ENCODE assay signal across 18 cellular contexts in the genomic region with DNA sequence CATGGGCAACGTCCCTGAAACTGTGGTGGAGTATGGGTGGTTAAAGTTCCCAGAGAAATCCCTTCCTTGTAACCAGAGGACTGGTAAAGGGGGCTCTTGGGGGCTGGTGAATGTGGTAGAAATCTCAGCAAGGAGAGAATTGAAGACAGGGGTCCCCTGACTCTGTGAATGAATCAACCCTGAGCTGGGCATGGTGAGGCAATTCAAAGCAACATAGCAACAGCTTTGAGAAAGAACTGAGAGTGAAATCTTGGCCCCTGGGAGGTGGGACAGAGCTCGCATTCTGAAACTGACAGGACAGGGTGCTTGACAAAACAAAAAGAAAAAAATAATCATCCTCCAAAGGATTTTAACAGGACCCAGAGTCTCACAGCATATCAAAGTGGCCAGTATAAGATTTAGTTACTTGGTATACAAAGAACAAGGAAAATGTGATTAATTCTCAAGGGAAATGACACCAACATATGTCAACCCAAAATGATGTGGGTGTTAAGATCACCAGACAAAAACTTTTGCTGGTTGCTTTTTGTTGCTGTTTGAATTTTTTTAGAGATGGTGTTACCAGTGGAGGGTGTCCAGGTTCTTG. TPM values are rescaled to one million over a fixed set of nuclear protein-coding genes. Genes with fewer than 3 reads are reported as not detected.
DNase-seq lines count a peak whose midpoint lies in the region; ATAC-seq, FAIRE-seq and TF ChIP-seq lines count a peak whose summit lies in the region.
"Had no signal": no experiment of that assay in that cellular context is flagged by ENCODE, and none has a peak within 500 bp of the region (broad histone marks: within the 10 kb centered on the region; RNA-seq: fewer than 3 reads in every experiment).

No MANE protein-coding gene starts in this region.

- peak; percentile 72 for ATAC-seq in activated CD8-positive, alpha-beta T cell treated with anti-CD3 and anti-CD28 coated beads for 36 hours
- ATAC-seq in activated CD8-positive, alpha-beta T cell treated with anti-CD3 and anti-CD28 coated beads, Interleukin-2, amount 10 ng/mL, durations not matched to agents 7 days and 5 days, result no peak
- ATAC-seq in natural killer cell (peak; percentile 86 to 95 (median 91)), HG03342 (IDR thresholded peaks at IDR 0.05; ENCODE audit: unreplicated experiment) (no peak), HG02588 (IDR thresholded peaks at IDR 0.05; ENCODE audit: unreplicated experiment) (no peak)
- ATAC-seq: A549, PC-3 had no signal

- POLR2A ChIA-PET in activated CD8-positive, alpha-beta T cell treated with anti-CD3 and anti-CD28 coated beads for 36 hours (lab: Charles Lee), result interaction anchor here (0.6 to 1.2 kb wide), 4 partner anchors 10 to 88 kb away, joined by 3 to 6 read pairs (median 4); no protein-coding TSS in a partner anchor
- POLR2A ChIA-PET in activated CD8-positive, alpha-beta T cell treated with anti-CD3 and anti-CD28 coated beads, Interleukin-2, amount 10 ng/mL, durations not matched to agents 7 days and 5 days (lab: Charles Lee), result no interaction called here

- H3K27me3 Mint-ChIP-seq in activated CD8-positive, alpha-beta T cell treated with anti-CD3 and anti-CD28 coated beads for 36 hours, result no peaks in the 10 kb centered on the region
- H3K27me3 Mint-ChIP-seq in activated CD8-positive, alpha-beta T cell treated with anti-CD3 and anti-CD28 coated beads, Interleukin-2, amount 10 ng/mL, durations not matched to agents 7 days and 5 days (ENCODE audit: low read depth), result peaks cover 16% of the 10 kb centered on the region
- no peaks in the 10 kb centered on the region for H3K27me3 Mint-ChIP-seq in activated naive CD8-positive, alpha-beta T cell treated with anti-CD3 and anti-CD28 coated beads for 36 hours
- peaks cover 0 to 4% of the 10 kb centered on the region in 2 donors for H3K27me3 Mint-ChIP-seq in natural killer cell (ENCODE audit: low read depth in 2 of 2)

- peak overlapping the region; percentile 66 for H3K27ac Mint-ChIP-seq in activated CD8-positive, alpha-beta T cell treated with anti-CD3 and anti-CD28 coated beads for 36 hours
- no peak overlapping the region for H3K27ac Mint-ChIP-seq in activated CD8-positive, alpha-beta T cell treated with anti-CD3 and anti-CD28 coated beads, Interleukin-2, amount 10 ng/mL, durations not matched to agents 7 days and 5 days
- H3K27ac Mint-ChIP-seq in activated naive CD8-positive, alpha-beta T cell treated with anti-CD3 and anti-CD28 coated beads for 36 hours, result peak overlapping the region; percentile 19
- H3K27ac Mint-ChIP-seq in natural killer cell, result peak overlapping the region; percentile 75 to 82
- H3K27ac Mint-ChIP-seq: CD14-positive monocyte, HFFc6 had no signal

- H3K9me3 Mint-ChIP-seq in activated CD8-positive, alpha-beta T cell treated with anti-CD3 and anti-CD28 coated beads for 36 hours, result peaks cover 12% of the 10 kb centered on the region
- peaks cover 27% of the 10 kb centered on the region for H3K9me3 Mint-ChIP-seq in activated CD8-positive, alpha-beta T cell treated with anti-CD3 and anti-CD28 coated beads, Interleukin-2, amount 10 ng/mL, durations not matched to agents 7 days and 5 days (ENCODE audit: insufficient read depth)
- peaks cover 15% of the 10 kb centered on the region for H3K9me3 Mint-ChIP-seq in activated naive CD8-positive, alpha-beta T cell treated with anti-CD3 and anti-CD28 coated beads for 36 hours
- peaks cover 5 to 7% of the 10 kb centered on the region in 2 donors for H3K9me3 Mint-ChIP-seq in natural killer cell

- H3K4me3 Mint-ChIP-seq in activated CD8-positive, alpha-beta T cell treated with anti-CD3 and anti-CD28 coated beads for 36 hours, result no peak overlapping the region
- no peak overlapping the region for H3K4me3 Mint-ChIP-seq in activated CD8-positive, alpha-beta T cell treated with anti-CD3 and anti-CD28 coated beads, Interleukin-2, amount 10 ng/mL, durations not matched to agents 7 days and 5 days
- no peak overlapping the region for H3K4me3 Mint-ChIP-seq in activated naive CD8-positive, alpha-beta T cell treated with anti-CD3 and anti-CD28 coated beads for 36 hours
- H3K4me3 Mint-ChIP-seq in natural killer cell, result peak overlapping the region; percentile 54
- H3K4me3 Mint-ChIP-seq: CD14-positive monocyte, HFFc6 had no signal

- DNase-seq in activated CD8-positive, alpha-beta T cell treated with anti-CD3 and anti-CD28 coated beads for 36 hours, result peak; percentile 40
- no peak for DNase-seq in activated CD8-positive, alpha-beta T cell treated with anti-CD3 and anti-CD28 coated beads, Interleukin-2, amount 10 ng/mL, durations not matched to agents 7 days and 5 days
- no peak for DNase-seq in GM12891 (ENCODE audit: insufficient read length, low spot score)
- no peak for DNase-seq in activated naive CD8-positive, alpha-beta T cell treated with anti-CD3 and anti-CD28 coated beads for 36 hours
- no peak for DNase-seq in natural killer cell
- no peak for DNase-seq in AG08395 (ENCODE audit: low spot score)
- DNase-seq: DMS 273 treated with DMSO at 0.1 percent for 48 hours, GDM1, HFFc6, NCI-H146, NCI-H2081 treated with DMSO at 0.1 percent for 48 hours, NCI-H510A treated with DMSO at 0.1 percent for 48 hours, NCI-H82, PC-3 had no signal

- peaks cover 18% of the 10 kb centered on the region for H3K4me1 Mint-ChIP-seq in activated CD8-positive, alpha-beta T cell treated with anti-CD3 and anti-CD28 coated beads for 36 hours (ENCODE audit: low read depth)
- peaks cover 6% of the 10 kb centered on the region for H3K4me1 Mint-ChIP-seq in activated CD8-positive, alpha-beta T cell treated with anti-CD3 and anti-CD28 coated beads, Interleukin-2, amount 10 ng/mL, durations not matched to agents 7 days and 5 days (ENCODE audit: low read depth)
- H3K4me1 Mint-ChIP-seq in activated naive CD8-positive, alpha-beta T cell treated with anti-CD3 and anti-CD28 coated beads for 36 hours, result peaks cover 19% of the 10 kb centered on the region
- H3K4me1 Mint-ChIP-seq in natural killer cell, result peaks cover 22 to 44% of the 10 kb centered on the region in 2 donors

- no peak for TF ChIP-seq CTCF in activated CD8-positive, alpha-beta T cell treated with anti-CD3 and anti-CD28 coated beads for 36 hours (IDR thresholded peaks at IDR 0.05)
- no peak for TF ChIP-seq CTCF in natural killer cell (IDR thresholded peaks at IDR 0.05)

- intact Hi-C loops in activated CD8-positive, alpha-beta T cell treated with anti-CD3 and anti-CD28 coated beads for 36 hours (cut with micrococcal nuclease), result no loop called here
- intact Hi-C loops in natural killer cell (cut with micrococcal nuclease), result no loop called here

- TF ChIP-seq POLR2A in GM12891 (IDR thresholded peaks at IDR 0.05; ENCODE audit: low read depth, low read length), result no peak

- H3K36me3 Mint-ChIP-seq in activated CD8-positive, alpha-beta T cell treated with anti-CD3 and anti-CD28 coated beads for 36 hours (ENCODE audit: low read depth), result no peaks in the 10 kb centered on the region
- H3K36me3 Mint-ChIP-seq in activated CD8-positive, alpha-beta T cell treated with anti-CD3 and anti-CD28 coated beads, Interleukin-2, amount 10 ng/mL, durations not matched to agents 7 days and 5 days (ENCODE audit: low read depth), result peaks cover 5% of the 10 kb centered on the region
- peaks cover 7% of the 10 kb centered on the region for H3K36me3 Mint-ChIP-seq in activated naive CD8-positive, alpha-beta T cell treated with anti-CD3 and anti-CD28 coated beads for 36 hours
- peaks cover 10% of the 10 kb centered on the region for H3K36me3 Mint-ChIP-seq in natural killer cell

- peak; percentile 31 for FAIRE-seq in GM12891 (lab: Jason Lieb, UNC)
- FAIRE-seq: A549 had no signal

- CTCF ChIA-PET in activated CD8-positive, alpha-beta T cell treated with anti-CD3 and anti-CD28 coated beads for 36 hours (lab: Charles Lee), result interaction anchor here (1.1 kb wide), 1 partner anchor 11 kb away, joined by 4 read pairs; no protein-coding TSS in a partner anchor
- CTCF ChIA-PET in activated CD8-positive, alpha-beta T cell treated with anti-CD3 and anti-CD28 coated beads, Interleukin-2, amount 10 ng/mL, durations not matched to agents 7 days and 5 days (lab: Charles Lee), result no interaction called here

TF ChIP-seq in GM12891, 5 proteins besides CTCF, POLR2A, EP300 and RAD21:
- TF ChIP-seq PAX5 (IDR thresholded peaks at IDR 0.05; ENCODE audit: insufficient read depth, low read length, severe bottlenecking), result no peak
- no peak for TF ChIP-seq TAF1 (IDR thresholded peaks at IDR 0.05; ENCODE audit: low read depth, low read length)
- TF ChIP-seq POU2F2 (IDR thresholded peaks at IDR 0.05; ENCODE audit: low read depth, low read length), result no peak
- no peak for TF ChIP-seq SPI1 (IDR thresholded peaks at IDR 0.05; ENCODE audit: low read depth, low read length)
- no peak for TF ChIP-seq POLR2AphosphoS5 (IDR thresholded peaks at IDR 0.05; ENCODE audit: low read depth, low read length)
TF ChIP-seq in GM12891: peak in this region for 0.

RNA-seq across cellular contexts. Expression of gene SUMO3, which starts 11.7 kb away (rescaled TPM):
- total RNA-seq in activated CD8-positive, alpha-beta T cell treated with anti-CD3 and anti-CD28 coated beads for 36 hours, result 10 to 100 TPM; 69.8 to 72.9 TPM
- 100 to 1,000 TPM in 1 of 2 experiments, 10 to 100 TPM in 1; 98.8 to 102 TPM for total RNA-seq in activated CD8-positive, alpha-beta T cell treated with anti-CD3 and anti-CD28 coated beads, Interleukin-2, amount 10 ng/mL, durations not matched to agents 7 days and 5 days
- 67.9 TPM for polyA plus RNA-seq in GM12891 (2012; ENCODE audit: low read depth, missing spikeins)
- 10 to 100 TPM; 90.5 to 92.5 TPM for total RNA-seq in activated naive CD8-positive, alpha-beta T cell treated with anti-CD3 and anti-CD28 coated beads for 36 hours
- 10 to 100 TPM; 64.0 to 70.1 (median 65.2) TPM for total RNA-seq in natural killer cell

RNA-seq across cellular contexts. Expression of gene UBE2G2, which starts 28.0 kb away (rescaled TPM):
- total RNA-seq in activated CD8-positive, alpha-beta T cell treated with anti-CD3 and anti-CD28 coated beads for 36 hours, result 100 to 1,000 TPM; 113 to 115 TPM
- total RNA-seq in activated CD8-positive, alpha-beta T cell treated with anti-CD3 and anti-CD28 coated beads, Interleukin-2, amount 10 ng/mL, durations not matched to agents 7 days and 5 days, result 10 to 100 TPM; 85.5 to 86.0 TPM
- 41.5 TPM for polyA plus RNA-seq in GM12891 (2012; ENCODE audit: low read depth, missing spikeins)
- 100 to 1,000 TPM; 115 to 124 TPM for total RNA-seq in activated naive CD8-positive, alpha-beta T cell treated with anti-CD3 and anti-CD28 coated beads for 36 hours
- total RNA-seq in natural killer cell, result 100 to 1,000 TPM in 2 of 3 donors, 10 to 100 TPM in 1; 89.1 to 109 (median 107) TPM

RNA-seq across cellular contexts. Expression of gene PTTG1IP, which starts 43.9 kb away (rescaled TPM):
- 10 to 100 TPM; 60.7 to 61.8 TPM for total RNA-seq in activated CD8-positive, alpha-beta T cell treated with anti-CD3 and anti-CD28 coated beads for 36 hours
- total RNA-seq in activated CD8-positive, alpha-beta T cell treated with anti-CD3 and anti-CD28 coated beads, Interleukin-2, amount 10 ng/mL, durations not matched to agents 7 days and 5 days, result 10 to 100 TPM; 54.9 to 55.2 TPM
- 26.6 TPM for polyA plus RNA-seq in GM12891 (2012; ENCODE audit: low read depth, missing spikeins)
- total RNA-seq in activated naive CD8-positive, alpha-beta T cell treated with anti-CD3 and anti-CD28 coated beads for 36 hours, result 10 to 100 TPM; 40.3 to 44.7 TPM
- total RNA-seq in natural killer cell, result 100 to 1,000 TPM in 2 of 3 donors, 10 to 100 TPM in 1; 96.8 to 144 (median 126) TPM

Comparison
In these comparisons a context has a peak if more than half of its experiments do, and no peak if none do; other contexts are left out.
1. ATAC-seq: peak in activated CD8-positive, alpha-beta T cell treated with anti-CD3 and anti-CD28 coated beads for 36 hours (single experiment) and natural killer cell (3 of 3); none in activated CD8-positive, alpha-beta T cell treated with anti-CD3 and anti-CD28 coated beads, Interleukin-2, amount 10 ng/mL, durations not matched to agents 7 days and 5 days (single experiment), HG03342 (single experiment) and HG02588 (single experiment).